28 cellular contexts compared by ENCODE assay signal in the genomic region with DNA sequence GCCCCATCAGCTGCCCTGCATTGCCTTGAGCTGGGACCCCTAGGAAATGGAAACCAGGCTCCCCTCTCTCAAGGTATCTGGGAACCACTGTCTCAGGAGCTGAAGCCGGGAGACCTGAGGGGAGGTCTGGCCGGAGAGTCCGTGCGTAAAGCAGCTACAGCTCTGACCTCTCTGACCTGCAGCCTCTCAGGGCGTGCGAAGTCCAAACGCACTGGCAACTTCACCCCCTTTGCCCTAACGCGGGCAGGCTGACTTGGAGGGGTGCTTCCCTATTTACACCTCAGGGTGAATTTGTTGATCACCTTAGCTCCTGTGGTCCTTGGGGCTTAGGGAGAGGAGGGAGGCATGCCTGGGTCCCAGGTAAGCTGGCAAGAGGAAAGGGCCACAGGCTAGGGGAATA. TPM values are rescaled to one million over a fixed set of nuclear protein-coding genes. Genes with fewer than 3 reads are reported as not detected.
A peak's percentile ranks its signal among the peaks of the same experiment; 100 is the strongest.
DNase-seq lines count a peak whose midpoint lies in the region; ATAC-seq, FAIRE-seq and TF ChIP-seq lines count a peak whose summit lies in the region.
"Had no signal": no experiment of that assay in that cellular context is flagged by ENCODE, and none has a peak within 500 bp of the region (broad histone marks: within the 10 kb centered on the region; RNA-seq: fewer than 3 reads in every experiment).

No MANE protein-coding gene starts in this region.

- peaks cover 15% of the 10 kb centered on the region for H3K4me1 Mint-ChIP-seq in T-helper 17 cell

- H3K14ac ChIP-seq in IMR-90 (replicated peaks; ENCODE audit: low read depth, low read length) (no peak overlapping the region), mesenchymal stem cell (ENCODE audit: low read length in 2 of 2) (no peak overlapping the region)

- peaks cover 16% of the 10 kb centered on the region for H3K9me1 ChIP-seq in IMR-90 (ENCODE audit: insufficient read depth, low read length)

- H3K4me3 ChIP-seq in IMR-90 (ENCODE audit: insufficient read depth, low read depth, low read length) = no peak overlapping the region
- no peak overlapping the region for H3K4me3 ChIP-seq in mesenchymal stem cell (ENCODE audit: insufficient read depth in 1 of 2, low read depth in 1 of 2, low read length in 2 of 2)
- H3K4me3 ChIP-seq in psoas muscle = no peak overlapping the region
- no peak overlapping the region for H3K4me3 ChIP-seq in uterus
- H3K4me3 ChIP-seq in pancreas = no peak overlapping the region
- H3K4me3 ChIP-seq: BLaER1, GM12878 had no signal

- POLR2A ChIA-PET in IMR-90 (lab: Charles Lee; ENCODE audit: unreplicated experiment) = no interaction called here

- H3K23ac ChIP-seq in IMR-90 (ENCODE audit: low read depth, low read length) (no peak overlapping the region), mesenchymal stem cell (ENCODE audit: low read length in 2 of 2) (no peak overlapping the region)

- H3K79me1 ChIP-seq in IMR-90 (ENCODE audit: low read depth in 1 of 2, low read length in 2 of 2) (peaks cover 0 to 4% of the 10 kb centered on the region in 2 experiments; a peak in 1 of 4 replicates), mesenchymal stem cell (replicated peaks; ENCODE audit: low read length, poor library complexity, severe bottlenecking) (peaks cover 10% of the 10 kb centered on the region)

- dilution Hi-C loops in IMR-90 (cut with HindIII; ENCODE audit: low sequenced_read_pairs, unreplicated experiment) = no loop called here

- H4K5ac ChIP-seq in IMR-90 (ENCODE audit: low read depth, low read length) = no peak overlapping the region

- CTCF ChIA-PET in IMR-90 (lab: Yijun Ruan, JAX) = interaction anchor here (0.9 to 1.3 kb wide), 2 partner anchors 12 to 37 kb away, joined by 3 to 4 read pairs; no protein-coding TSS in a partner anchor

- no peak overlapping the region for H2AFZ ChIP-seq in IMR-90 (replicated peaks; ENCODE audit: low read length, poor library complexity)
- no peak overlapping the region for H2AFZ ChIP-seq in mesenchymal stem cell (ENCODE audit: low read depth, low read length)

- TF ChIP-seq POLR2A in IMR-90 (IDR thresholded peaks at IDR 0.05; ENCODE audit: low read depth, low read length) = no peak
- TF ChIP-seq POLR2A in uterus (IDR thresholded peaks at IDR 0.05) = no peak

- H2BK20ac ChIP-seq in IMR-90 (ENCODE audit: low read depth, low read length) = no peak overlapping the region

- no peak overlapping the region for H3K4me3 Mint-ChIP-seq in T-helper 17 cell
- H3K4me3 Mint-ChIP-seq: CD14-positive monocyte; CD4-positive, alpha-beta memory T cell; CD4-positive, CD25-positive, alpha-beta regulatory T cell; CD8-positive, alpha-beta memory T cell had no signal

- intact Hi-C loops in IMR-90 (cut with micrococcal nuclease) = no loop called here
- intact Hi-C loops in psoas muscle (cut with DNase I) = no loop called here
- intact Hi-C loops in uterus (cut with DNase I; ENCODE audit: low total_unique reads) = no loop called here
- intact Hi-C loops in pancreas (cut with DNase I) = loop anchor here in 1 of 3 donors (10.0 kb wide), 1 partner anchor 128 kb away; no protein-coding TSS in a partner anchor

- H3K4me2 ChIP-seq in IMR-90 (ENCODE audit: low read depth, low read length) = no peak overlapping the region
- H3K4me2 ChIP-seq in mesenchymal stem cell (ENCODE audit: low read length, poor library complexity, severe bottlenecking) = no peak overlapping the region
- H3K4me2 ChIP-seq: BLaER1 had no signal

- H3K18ac ChIP-seq in IMR-90 (ENCODE audit: low read depth, low read length) (no peak overlapping the region), mesenchymal stem cell (ENCODE audit: low read depth in 1 of 2, low read length in 2 of 2) (no peak overlapping the region)

- H3K27ac ChIP-seq in IMR-90 (ENCODE audit: insufficient read depth, low read length) = no peak overlapping the region
- no peak overlapping the region for H3K27ac ChIP-seq in mesenchymal stem cell (ENCODE audit: low read length, poor library complexity, severe bottlenecking)
- no peak overlapping the region for H3K27ac ChIP-seq in psoas muscle
- no peak overlapping the region for H3K27ac ChIP-seq in uterus
- H3K27ac ChIP-seq in pancreas = no peak overlapping the region
- H3K27ac ChIP-seq: BLaER1 had no signal

- H3K27ac Mint-ChIP-seq in T-helper 17 cell = peak overlapping the region; percentile 47

- BruUV-seq in IMR-90 (replicated peaks; lab: Mats Ljungman, UMichigan) = no TSS peak

- H3K9ac ChIP-seq in IMR-90 (ENCODE audit: low read depth, low read length) (no peak overlapping the region), mesenchymal stem cell (ENCODE audit: low read length) (no peak overlapping the region)
- H3K9ac ChIP-seq: BLaER1 had no signal

- no peak for TF ChIP-seq RAD21 in IMR-90 (IDR thresholded peaks at IDR 0.05; ENCODE audit: low read length)

- FAIRE-seq in pancreas (lab: Jason Lieb, UNC) = no peak
- FAIRE-seq: A204.1, GM12878, GM12892, GM18507 had no signal

- WGBS in IMR-90 (ENCODE audit: extremely low coverage in 2 of 2, insufficient read length in 1 of 2), 2 experiments = 93% methylated on average over 3 of the region's 9 CpGs; no CpG with 5 or more reads in 1 of the 2 experiments
- WGBS in mesenchymal stem cell = 93% methylated on average over 9 of the region's 9 CpGs
- 80 to 85% (median 83%) methylated on average over 8 to 9 of the region's 9 CpGs for WGBS in psoas muscle, 3 donors
- 75 to 82% methylated on average over 9 of the region's 9 CpGs for WGBS in pancreas, 2 donors

- no peaks in the 10 kb centered on the region for H3K27me3 ChIP-seq in IMR-90 (ENCODE audit: control insufficient read depth, insufficient read depth, low read length)
- H3K27me3 ChIP-seq in mesenchymal stem cell (ENCODE audit: control insufficient read depth in 1 of 2, insufficient read depth in 1 of 2, low read length in 2 of 2) = no peaks in the 10 kb centered on the region
- peaks cover 0 to 26% (median 14%) of the 10 kb centered on the region in 3 donors for H3K27me3 ChIP-seq in psoas muscle (ENCODE audit: insufficient read depth in 3 of 3, low read length in 2 of 3)
- H3K27me3 ChIP-seq in uterus = peaks cover 0 to 6% of the 10 kb centered on the region in 2 donors
- H3K27me3 ChIP-seq in pancreas = no peaks in the 10 kb centered on the region
- H3K27me3 ChIP-seq: BLaER1 had no signal

- H2BK120ac ChIP-seq in IMR-90 (ENCODE audit: low read depth, low read length) = no peak overlapping the region
- H2BK120ac ChIP-seq in mesenchymal stem cell (ENCODE audit: low read depth, low read length) = no peak overlapping the region

- H3K4ac ChIP-seq in IMR-90 (ENCODE audit: low read depth, low read length) (no peak overlapping the region), mesenchymal stem cell (ENCODE audit: low read depth in 1 of 2, low read length in 2 of 2) (no peak overlapping the region)

- H4K91ac ChIP-seq in IMR-90 (ENCODE audit: insufficient read depth, low read depth, low read length) (no peak overlapping the region), mesenchymal stem cell (ENCODE audit: low read length) (no peak overlapping the region)

- in situ Hi-C loops in IMR-90 (cut with MboI; ENCODE audit: low sequenced_read_pairs) = loop anchor here (10.0 kb wide), 1 partner anchor 58 kb away; no protein-coding TSS in a partner anchor

- H2BK15ac ChIP-seq in IMR-90 (ENCODE audit: low read depth, low read length) (no peak overlapping the region), mesenchymal stem cell (ENCODE audit: low read depth, poor library complexity, severe bottlenecking) (peak overlapping the region; percentile 9)

- peaks cover 16% of the 10 kb centered on the region for H3K27me3 Mint-ChIP-seq in T-helper 17 cell

- H3K56ac ChIP-seq in IMR-90 (ENCODE audit: extremely low read depth, insufficient read depth, low read length) = no peak overlapping the region

- H4K8ac ChIP-seq in IMR-90 (ENCODE audit: low read depth in 2 of 2, low read length in 2 of 2) = no peak overlapping the region
- H4K8ac ChIP-seq in mesenchymal stem cell (ENCODE audit: low read length) = no peak overlapping the region

- H2BK12ac ChIP-seq in mesenchymal stem cell (ENCODE audit: low read length in 2 of 2) = peak overlapping the region in 1 of 2 experiments; percentile 15

- H2AK9ac ChIP-seq in IMR-90 (replicated peaks; ENCODE audit: low read depth, low read length, poor library complexity) = peak overlapping the region; percentile 9

- H3K9me3 ChIP-seq in IMR-90 (ENCODE audit: control insufficient read depth, insufficient read depth, low read length) (no peaks in the 10 kb centered on the region), T-helper 17 cell (ENCODE audit: control insufficient read depth, low read length, poor library complexity, severe bottlenecking) (no peaks in the 10 kb centered on the region), mesenchymal stem cell (ENCODE audit: control insufficient read depth, low read length) (no peaks in the 10 kb centered on the region), psoas muscle (no peaks in the 10 kb centered on the region), uterus (no peaks in the 10 kb centered on the region), pancreas (no peaks in the 10 kb centered on the region)
- H3K9me3 ChIP-seq: BE2C had no signal

- peaks cover 5% of the 10 kb centered on the region for H3K4me1 ChIP-seq in IMR-90 (ENCODE audit: control insufficient read depth, insufficient read depth, low read length)
- peaks cover 24% of the 10 kb centered on the region for H3K4me1 ChIP-seq in mesenchymal stem cell (ENCODE audit: control insufficient read depth, insufficient read depth, low read depth, low read length)
- peaks cover 11% of the 10 kb centered on the region for H3K4me1 ChIP-seq in psoas muscle
- H3K4me1 ChIP-seq in uterus = no peaks in the 10 kb centered on the region
- peaks cover 0 to 4% (median 0%) of the 10 kb centered on the region in 3 donors for H3K4me1 ChIP-seq in pancreas
- H3K4me1 ChIP-seq: BE2C had no signal

- ATAC-seq in IMR-90 (ENCODE audit: low read depth) (no peak), T-helper 17 cell (no peak), psoas muscle (no peak), pancreas (no peak)
- ATAC-seq: GM12878 had no signal

- H4K20me1 ChIP-seq in IMR-90 (ENCODE audit: insufficient read depth, low read length) = no peaks in the 10 kb centered on the region
- H4K20me1 ChIP-seq: BLaER1 had no signal

- DNase-seq in IMR-90 (no peak), T-helper 17 cell (no peak), mesenchymal stem cell (no peak), psoas muscle (no peak), uterus (no peak), pancreas (no peak)
- DNase-seq: 8988T; ACHN; BE2C; C1 segment of cervical spinal cord; CD4-positive, alpha-beta memory T cell; CD4-positive, CD25-positive, alpha-beta regulatory T cell; CD8-positive, alpha-beta memory T cell; COR-L47; DMS 273 treated with DMSO at 0.1 percent for 48 hours; DMS153; DMS53; DMS79; DND-41; EL; GDM1 had no signal

- no peaks in the 10 kb centered on the region for H3K36me3 ChIP-seq in IMR-90 (ENCODE audit: control insufficient read depth, insufficient read depth, low read length)
- peaks cover 3 to 41% of the 10 kb centered on the region in 2 experiments for H3K36me3 ChIP-seq in mesenchymal stem cell (ENCODE audit: control insufficient read depth in 1 of 2, insufficient read depth in 2 of 2, low read depth in 1 of 2, low read length in 2 of 2)
- no peaks in the 10 kb centered on the region for H3K36me3 ChIP-seq in psoas muscle (ENCODE audit: insufficient read depth in 1 of 2, low read depth in 1 of 2)
- no peaks in the 10 kb centered on the region for H3K36me3 ChIP-seq in uterus
- H3K36me3 ChIP-seq in pancreas = no peaks in the 10 kb centered on the region
- H3K36me3 ChIP-seq: BE2C had no signal

- no peak for TF ChIP-seq CTCF in IMR-90 (conservative IDR thresholded peaks at IDR 0.05; ENCODE audit: low read depth, low read length)
- TF ChIP-seq CTCF in psoas muscle (IDR thresholded peaks at IDR 0.05) = no peak
- no peak for TF ChIP-seq CTCF in uterus (IDR thresholded peaks at IDR 0.05)
- TF ChIP-seq CTCF in pancreas (IDR thresholded peaks at IDR 0.05) = no peak

- H2BK5ac ChIP-seq in IMR-90 (ENCODE audit: low read depth, low read length, poor library complexity, severe bottlenecking) = no peak overlapping the region
- H2BK5ac ChIP-seq in mesenchymal stem cell (ENCODE audit: low read depth, low read length, poor library complexity, severe bottlenecking) = no peak overlapping the region

- H2AK5ac ChIP-seq in IMR-90 (ENCODE audit: low read depth, low read length) = peak overlapping the region; percentile 60; the same call in 1 of the 2 replicates
- peak overlapping the region; percentile 27 for H2AK5ac ChIP-seq in mesenchymal stem cell (ENCODE audit: low read length, severe bottlenecking)

- no peaks in the 10 kb centered on the region for H3K36me3 Mint-ChIP-seq in T-helper 17 cell (ENCODE audit: low read depth)
- H3K36me3 Mint-ChIP-seq: CD4-positive, alpha-beta memory T cell; CD4-positive, CD25-positive, alpha-beta regulatory T cell had no signal

RNA-seq across cellular contexts. Expression of a gene that starts 17.5 kb away (rescaled TPM):
- total RNA-seq in IMR-90 (2012; rRNA removed) (0.83 and 1.1 TPM in 2 replicates), T-helper 17 cell (not detected), psoas muscle (not detected), uterus (1 to 10 TPM in 1 of 4 donors, not detected in 3; 2.8 TPM), pancreas (under 1 TPM; 0.09 to 0.52 (median 0.17) TPM)
- polyA plus RNA-seq in IMR-90 (2012; rRNA removed) (1.8 and 2.2 TPM in 2 replicates), psoas muscle (not detected), pancreas (under 1 TPM; 0.34 to 0.73 TPM)
- polyA plus RNA-seq in IMR-90 (2012; cell fraction: cytosol; rRNA removed) = 1.9 and 4.8 TPM in 2 replicates
- polyA plus RNA-seq in IMR-90 (2012; cell fraction: nucleus; rRNA removed; ENCODE audit: low replicate concordance) = 1.3 and 3.0 TPM in 2 replicates
- polyA plus RNA-seq in mesenchymal stem cell (2013, experiment 1 of 2) = 3.0 TPM
- 3.2 TPM for polyA plus RNA-seq in mesenchymal stem cell (2013, experiment 2 of 2)
- total RNA-seq: CD4-positive, alpha-beta memory T cell; CD4-positive, CD25-positive, alpha-beta regulatory T cell; CD8-positive, alpha-beta memory T cell; G401 had no signal
- polyA plus RNA-seq: CD4-positive, alpha-beta memory T cell had no signal
